Comparison of ENCODE assay signal across 9 cellular contexts in genomic region chr7:105423987-105424386, GRCh38.
"Had no signal": no experiment of that assay in that cellular context is flagged by ENCODE, and none has a peak within 500 bp of the region (broad histone marks: within the 10 kb centered on the region; RNA-seq: fewer than 3 reads in every experiment).

No MANE protein-coding gene starts in this region.

- H3K4me3 Mint-ChIP-seq: GM23338, H9, HFFc6 had no signal

- H3K27ac ChIP-seq: HL-60 had no signal

- H3K4me2 ChIP-seq: GM23338 had no signal

- FAIRE-seq: H1, H54 had no signal

- DNase-seq: H9, HCEC 1CT, HFFc6, IMR-90, KBM-7 had no signal

- H3K4me1 Mint-ChIP-seq: GM23338, H9 had no signal

- ATAC-seq: GM23338 had no signal

- H2AFZ ChIP-seq: GM23338 had no signal

- H3K4me3 ChIP-seq: GM23338 had no signal

- H3K9me3 Mint-ChIP-seq: GM23338, H9, HFFc6 had no signal
